In the genomic region with DNA sequence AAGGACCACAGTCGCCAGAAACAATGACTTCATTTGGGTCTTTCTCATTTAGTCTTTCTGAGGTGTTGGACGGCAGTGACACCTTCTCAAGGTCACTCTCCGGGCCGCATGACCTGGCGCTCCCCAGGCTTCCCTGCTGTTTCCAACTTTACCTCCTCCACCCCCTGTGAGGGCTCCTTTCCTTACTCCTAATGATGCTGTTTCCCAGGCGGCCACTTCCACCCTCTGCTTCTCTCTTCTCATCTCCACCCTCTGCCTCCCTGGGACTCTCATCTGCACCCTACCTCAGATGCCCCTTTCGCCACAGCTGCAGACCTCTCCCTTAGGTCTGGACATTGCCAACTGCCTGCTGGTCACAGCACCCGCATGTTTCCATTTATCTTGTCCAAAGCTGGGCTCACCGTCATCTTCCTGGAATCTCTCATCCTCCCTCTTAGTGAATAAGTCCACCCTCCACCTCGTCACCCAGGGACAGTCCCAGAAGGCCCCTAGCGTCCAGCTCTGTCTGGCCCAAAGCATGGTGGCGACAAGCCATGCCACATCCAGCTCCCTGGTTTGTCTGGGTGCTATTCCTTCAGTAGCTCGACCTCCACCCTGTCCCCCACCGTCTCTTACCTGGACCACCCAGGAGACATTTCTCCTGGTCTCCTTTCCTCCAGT, we compare ENCODE assay signal across 18 cellular contexts.
"Had no signal": no experiment of that assay in that cellular context is flagged by ENCODE, and none has a peak within 500 bp of the region (broad histone marks: within the 10 kb centered on the region; RNA-seq: fewer than 3 reads in every experiment).

No MANE protein-coding gene starts in this region.

- DNase-seq: IMR-90, Kasumi-1, MM.1S, NCI-H1092 treated with DMSO at 0.1 percent for 48 hours, NCI-H1436 treated with DMSO at 0.1 percent for 48 hours, NCI-H1694, NCI-H187 treated with DMSO at 0.1 percent for 48 hours, NCI-H2029 treated with DMSO at 0.1 percent for 48 hours, NCI-H2227 treated with DMSO at 0.1 percent for 48 hours, NCI-H69, NCI-H774, Right ventricle myocardium superior, RPMI8226, SIG-M5 had no signal

- H3K4me3 ChIP-seq: SJSA1, SK-N-MC had no signal

- ATAC-seq: HepG2 had no signal

- H3K27ac ChIP-seq: KMS-11, SJSA1, SK-N-MC had no signal
